1 cellular context compared by ENCODE assay signal in genomic region chr12:6606331-6607131, GRCh38.
TF ChIP-seq lines count a peak whose summit lies in the region.

No MANE protein-coding gene starts in this region.

TF ChIP-seq in H1, 55 proteins besides CTCF, POLR2A, EP300 and RAD21:
- TF ChIP-seq SIN3A (conservative IDR thresholded peaks at IDR 0.05 in 1 of 2, IDR thresholded peaks at IDR 0.05 in 1 of 2; ENCODE audit: low read depth in 1 of 2, low read length in 2 of 2) (peak; percentile 10 to 12; a peak in 1 of 4 replicates), CREB1 (IDR thresholded peaks at IDR 0.05) (peak; percentile 33; the same call in 1 of the 2 replicates), ASH2L (IDR thresholded peaks at IDR 0.05; ENCODE audit: low read length) (peak; percentile 4), SRF (IDR thresholded peaks at IDR 0.05; ENCODE audit: low read depth, low read length) (no peak)
- TF ChIP-seq, protein P1, sequence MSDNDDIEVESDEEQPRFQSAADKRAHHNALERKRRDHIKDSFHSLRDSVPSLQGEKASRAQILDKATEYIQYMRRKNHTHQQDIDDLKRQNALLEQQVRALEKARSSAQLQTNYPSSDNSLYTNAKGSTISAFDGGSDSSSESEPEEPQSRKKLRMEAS (IDR thresholded peaks at IDR 0.05): peak; percentile 32; the same call in 1 of the 2 replicates
